In genomic region chr9:3526166-3526902, GRCh38 we compare ENCODE assay signal across 8 cellular contexts. TPM values are rescaled to one million over a fixed set of nuclear protein-coding genes. Genes with fewer than 3 reads are reported as not detected.
DNase-seq lines count a peak whose midpoint lies in the region; ATAC-seq, FAIRE-seq and TF ChIP-seq lines count a peak whose summit lies in the region.

No MANE protein-coding gene starts in this region.

- H3K27me3 Mint-ChIP-seq in WTC11 (ENCODE audit: low read depth) = no peaks in the 10 kb centered on the region

- H3K4me3 ChIP-seq in AG04450 (ENCODE audit: low read depth, low read length) (peak overlapping the region; percentile 96), bronchial epithelial cell (ENCODE audit: low read depth, low read length) (peak overlapping the region; percentile 83), spleen (peak overlapping the region; percentile 64 to 96 (median 92))

- POLR2A ChIA-PET in AG04450 (lab: Yijun Ruan, JAX) = interaction anchor here (0.6 to 1.8 kb wide), 7 partner anchors 10 to 1546 kb away, joined by 3 to 9 read pairs (median 3); partner anchors contain the start of gene GLIS3
- POLR2A ChIA-PET in WTC11 (lab: Charles Lee) = interaction anchor here (0.8 to 2.5 kb wide), 10 partner anchors 9 to 682 kb away, joined by 3 to 12 read pairs (median 4); partner anchors contain the start of gene PUM3

- WGBS in spleen, 5 donors = 0 to 1% (median 0%) methylated on average over 22 to 67 of the region's 67 CpGs

- H3K36me3 ChIP-seq in bronchial epithelial cell (ENCODE audit: control insufficient read depth, insufficient read depth, low read length) = no peaks in the 10 kb centered on the region
- peaks cover 0 to 16% (median 0%) of the 10 kb centered on the region in 6 donors for H3K36me3 ChIP-seq in spleen

- peak overlapping the region; percentile 98 for H3K4me3 Mint-ChIP-seq in WTC11

- CTCF ChIA-PET in AG04450 (lab: Charles Lee) = interaction anchor here (1.4 to 2.0 kb wide), 5 partner anchors 28 to 840 kb away, joined by 3 to 6 read pairs (median 4); no protein-coding TSS in a partner anchor
- CTCF ChIA-PET in WTC11 (lab: Charles Lee) = interaction anchor here (0.8 to 1.1 kb wide), 3 partner anchors 58 to 592 kb away, joined by 3 to 6 read pairs (median 4); no protein-coding TSS in a partner anchor

- H3K9me3 Mint-ChIP-seq in WTC11 = no peaks in the 10 kb centered on the region

- H3K9me3 ChIP-seq in AG04450 (ENCODE audit: control insufficient read depth, insufficient read depth, low read length) (no peaks in the 10 kb centered on the region; the same call in 1 of the 2 replicates), spleen (no peaks in the 10 kb centered on the region)

- H3K4me1 ChIP-seq in spleen = peaks cover 26 to 75% (median 46%) of the 10 kb centered on the region in 6 donors

- H3K36me3 Mint-ChIP-seq in WTC11 = peaks cover 14% of the 10 kb centered on the region

- TF ChIP-seq POLR2A in spleen (IDR thresholded peaks at IDR 0.05) = peak; percentile 24 to 87 (median 24)

- H3K27ac ChIP-seq in AG04450 (ENCODE audit: low read depth, low read length) (peak overlapping the region; percentile 100), spleen (peak overlapping the region; percentile 96 to 100 (median 100))

- peak; percentile 48 for ATAC-seq in GM18870 (IDR thresholded peaks at IDR 0.05; ENCODE audit: unreplicated experiment)
- peak; percentile 50 for ATAC-seq in HG03108 (IDR thresholded peaks at IDR 0.05; ENCODE audit: unreplicated experiment)
- peak; percentile 61 for ATAC-seq in WTC11

- TF ChIP-seq CTCF in AG04450 (IDR thresholded peaks at IDR 0.05; ENCODE audit: low read depth, low read length) = no peak
- TF ChIP-seq CTCF in WTC11 (IDR thresholded peaks at IDR 0.05) = no peak
- peak; percentile 2 for TF ChIP-seq CTCF in bronchial epithelial cell (IDR thresholded peaks at IDR 0.05; ENCODE audit: insufficient read depth, low read length, severe bottlenecking)
- peak in 1 of 11 experiments; percentile 5 for TF ChIP-seq CTCF in spleen (IDR thresholded peaks at IDR 0.05 in 8 of 11, conservative IDR thresholded peaks at IDR 0.05 in 3 of 11)

- peak overlapping the region; percentile 100 for H3K27ac Mint-ChIP-seq in WTC11

- peaks cover 47% of the 10 kb centered on the region for H3K4me1 Mint-ChIP-seq in WTC11

- H3K27me3 ChIP-seq in AG04450 (ENCODE audit: control insufficient read depth, insufficient read depth, low read length) (no peaks in the 10 kb centered on the region), bronchial epithelial cell (ENCODE audit: control insufficient read depth, insufficient read depth, low read length) (no peaks in the 10 kb centered on the region), spleen (replicated peaks in 1 of 7) (no peaks in the 10 kb centered on the region)

- DNase-seq in AG04450 (ENCODE audit: low read depth, low spot score) = peak; percentile 59
- DNase-seq in NCI-H2171 (lab: John Stamatoyannopoulos, UW) = peak; percentile 91
- peak; percentile 82 for DNase-seq in WTC11 (ENCODE audit: low spot score)
- peak; percentile 54 for DNase-seq in bronchial epithelial cell (ENCODE audit: low read depth)
- peak; percentile 88 for DNase-seq in iris pigment epithelial cell (ENCODE audit: low read depth)
- DNase-seq in spleen = peak; percentile 96

- FAIRE-seq in bronchial epithelial cell (lab: Jason Lieb, UNC) = no peak

- intact Hi-C loops in spleen (cut with DNase I; ENCODE audit: low total_unique reads) = no loop called here

TF ChIP-seq in WTC11, 78 proteins besides CTCF, POLR2A, EP300 and RAD21 (continues in another document):
- TF ChIP-seq PRDM15 (CRISPR knock-in tag; IDR thresholded peaks at IDR 0.05) (peak; percentile 39; the same call in 1 of the 2 replicates), ZBTB43 (CRISPR knock-in tag; IDR thresholded peaks at IDR 0.05) (no peak; the same call in 1 of the 2 replicates), CDX4 (CRISPR knock-in tag; IDR thresholded peaks at IDR 0.05; ENCODE audit: borderline replicate concordance) (no peak), RORB (CRISPR knock-in tag; IDR thresholded peaks at IDR 0.05) (no peak), SMAD3 (CRISPR knock-in tag; IDR thresholded peaks at IDR 0.05; ENCODE audit: borderline replicate concordance) (no peak), MAX (CRISPR knock-in tag; IDR thresholded peaks at IDR 0.05) (peak; percentile 80), ZBTB21 (CRISPR knock-in tag; IDR thresholded peaks at IDR 0.05; ENCODE audit: borderline replicate concordance) (0 out of 2 replicates have a peak, but pooled peaks have one; percentile 71), ATF1 (CRISPR knock-in tag; IDR thresholded peaks at IDR 0.05) (peak; percentile 46; the same call in 1 of the 2 replicates), RELA (CRISPR knock-in tag; IDR thresholded peaks at IDR 0.05; ENCODE audit: borderline replicate concordance) (no peak), PREB (CRISPR knock-in tag; IDR thresholded peaks at IDR 0.05; ENCODE audit: borderline replicate concordance) (peak; percentile 73; the same call in 1 of the 2 replicates), FOXK1 (CRISPR knock-in tag; IDR thresholded peaks at IDR 0.05) (peak; percentile 13; the same call in 1 of the 2 replicates), ERG (CRISPR knock-in tag; IDR thresholded peaks at IDR 0.05) (0 out of 2 replicates have a peak, but pooled peaks have one; percentile 2), TCF7 (CRISPR knock-in tag; IDR thresholded peaks at IDR 0.05; ENCODE audit: low read depth) (no peak)

RNA-seq across cellular contexts. Expression of gene RFX3, which starts 0.5 kb away (rescaled TPM):
- polyA plus RNA-seq in AG04450 (2011; rRNA removed) = 3.0 and 3.7 TPM in 2 replicates
- 44.7 and 48.4 TPM in 2 replicates for polyA minus RNA-seq in AG04450 (2011; rRNA and poly(A)+ RNA removed)
- 13.3 to 17.5 TPM (median 13.7 TPM) in 3 replicates for total RNA-seq in WTC11 (2021)
- total RNA-seq in bronchial epithelial cell = 1.4 and 1.6 TPM in 2 replicates
- total RNA-seq in spleen = 10 to 100 TPM; 16.9 to 25.9 (median 22.3) TPM
- polyA plus RNA-seq in spleen = 1 to 10 TPM; 2.5 to 3.0 (median 2.7) TPM

Comparison
In these comparisons a context has a peak if more than half of its experiments do, and no peak if none do; other contexts are left out.
1. Peak in every context shown above with its lines: DNase-seq, ATAC-seq, H3K4me3 ChIP-seq and H3K27ac ChIP-seq.